Comparison of ENCODE assay signal across 8 cellular contexts in genomic region chr6:6703720-6704422, GRCh38.
"Had no signal": no experiment of that assay in that cellular context is flagged by ENCODE, and none has a peak within 500 bp of the region (broad histone marks: within the 10 kb centered on the region; RNA-seq: fewer than 3 reads in every experiment).

No MANE protein-coding gene starts in this region.

- H3K9me3 ChIP-seq: ovary, thyroid gland had no signal

- H3K36me3 ChIP-seq: ovary, thyroid gland had no signal

- H3K27ac ChIP-seq: ovary had no signal

- H3K4me3 ChIP-seq: ovary, thyroid gland had no signal

- DNase-seq: activated CD4-positive, alpha-beta T cell treated with anti-CD3 and anti-CD28 coated beads for 48 hours; activated naive CD4-positive, alpha-beta T cell treated with anti-CD3 and anti-CD28 coated beads, Interleukin-2, amount 10 ng/mL, durations not matched to agents 7 days and 5 days; central memory CD4-positive, alpha-beta T cell; hippocampal formation; ovary; stimulated activated CD4-positive, alpha-beta T cell treated with anti-CD3 and anti-CD28 coated beads, Interleukin-4, amount 100 ng/mL, for 4 hours; T-cell had no signal

- ATAC-seq: T-cell had no signal

- H3K27me3 ChIP-seq: ovary, thyroid gland had no signal
